In genomic region chr10:24207781-24208611, GRCh38 we compare ENCODE assay signal across 9 cellular contexts. TPM values are rescaled to one million over a fixed set of nuclear protein-coding genes. Genes with fewer than 3 reads are reported as not detected.
DNase-seq lines count a peak whose midpoint lies in the region; ATAC-seq and TF ChIP-seq lines count a peak whose summit lies in the region.
"Had no signal": no experiment of that assay in that cellular context is flagged by ENCODE, and none has a peak within 500 bp of the region (broad histone marks: within the 10 kb centered on the region; RNA-seq: fewer than 3 reads in every experiment).

No MANE protein-coding gene starts in this region.

- H3K4me3 Mint-ChIP-seq in activated CD4-positive, alpha-beta T cell treated with anti-CD3 and anti-CD28 coated beads, Interleukin-2, amount 10 ng/mL, durations not matched to agents 24 days and 14 days: peak overlapping the region; percentile 72
- no peak overlapping the region for H3K4me3 Mint-ChIP-seq in activated CD4-positive, alpha-beta memory T cell treated with anti-CD3 and anti-CD28 coated beads, Interleukin-2, amount 10 ng/mL, durations not matched to agents 7 days and 5 days
- H3K4me3 Mint-ChIP-seq in CD4-positive, alpha-beta memory T cell: peak overlapping the region in 4 of 8 donors; percentile 10 to 79 (median 32)

- H3K27ac Mint-ChIP-seq in activated CD4-positive, alpha-beta T cell treated with anti-CD3 and anti-CD28 coated beads, Interleukin-2, amount 10 ng/mL, durations not matched to agents 24 days and 14 days: no peak overlapping the region
- H3K27ac Mint-ChIP-seq in activated CD4-positive, alpha-beta memory T cell treated with anti-CD3 and anti-CD28 coated beads, Interleukin-2, amount 10 ng/mL, durations not matched to agents 7 days and 5 days: no peak overlapping the region
- no peak overlapping the region for H3K27ac Mint-ChIP-seq in CD4-positive, alpha-beta memory T cell

- no peak overlapping the region for H3K27ac ChIP-seq in mammary epithelial cell (ENCODE audit: insufficient read depth, low read depth, low read length)
- H3K27ac ChIP-seq in lower lobe of right lung: peak overlapping the region; percentile 87
- peak overlapping the region; percentile 74 to 94 (median 84) for H3K27ac ChIP-seq in tibial nerve
- no peak overlapping the region for H3K27ac ChIP-seq in CD4-positive, alpha-beta memory T cell (ENCODE audit: low read depth, low read length)

- peak overlapping the region; percentile 78 for H3K4me2 ChIP-seq in mammary epithelial cell (ENCODE audit: insufficient read depth, low read depth, low read length)

- TF ChIP-seq POLR2A in tibial nerve (IDR thresholded peaks at IDR 0.05): no peak

- H3K4me1 ChIP-seq in mammary epithelial cell (ENCODE audit: insufficient read depth, low read length): peaks cover 15% of the 10 kb centered on the region
- H3K4me1 ChIP-seq in lower lobe of right lung: peaks cover 22% of the 10 kb centered on the region
- peaks cover 0 to 54% (median 18%) of the 10 kb centered on the region in 4 donors for H3K4me1 ChIP-seq in tibial nerve
- H3K4me1 ChIP-seq in CD4-positive, alpha-beta memory T cell (ENCODE audit: insufficient read depth, low read length): no peaks in the 10 kb centered on the region

- intact Hi-C loops in activated CD4-positive, alpha-beta T cell treated with anti-CD3 and anti-CD28 coated beads, Interleukin-2, amount 10 ng/mL, durations not matched to agents 24 days and 14 days (cut with micrococcal nuclease): loop anchor here (5.0 kb wide), 2 partner anchors 309 to 1831 kb away; no protein-coding TSS in a partner anchor
- intact Hi-C loops in mammary epithelial cell (cut with micrococcal nuclease) (loop anchor here (1.0 to 2.0 kb wide), 2 partner anchors 152 to 295 kb away; no protein-coding TSS in a partner anchor), lower lobe of right lung (cut with DNase I) (no loop called here)
- intact Hi-C loops in CD4-positive, alpha-beta memory T cell (cut with micrococcal nuclease): no loop called here

- TF ChIP-seq CTCF in mammary epithelial cell (conservative IDR thresholded peaks at IDR 0.05 in 1 of 2, IDR thresholded peaks at IDR 0.05 in 1 of 2; ENCODE audit: extremely low read depth in 1 of 2, insufficient read depth in 1 of 2, low read depth in 1 of 2, low read length in 2 of 2) (no peak), lower lobe of right lung (IDR thresholded peaks at IDR 0.05) (no peak), tibial nerve (IDR thresholded peaks at IDR 0.05) (no peak)

- BruUV-seq in mammary epithelial cell (replicated peaks; lab: Mats Ljungman, UMichigan): no TSS peak

- H3K9ac ChIP-seq in mammary epithelial cell (ENCODE audit: insufficient read depth, low read length): peak overlapping the region; percentile 41

- H3K9me3 Mint-ChIP-seq in activated CD4-positive, alpha-beta T cell treated with anti-CD3 and anti-CD28 coated beads, Interleukin-2, amount 10 ng/mL, durations not matched to agents 24 days and 14 days: peaks cover 4% of the 10 kb centered on the region
- H3K9me3 Mint-ChIP-seq in activated CD4-positive, alpha-beta memory T cell treated with anti-CD3 and anti-CD28 coated beads, Interleukin-2, amount 10 ng/mL, durations not matched to agents 7 days and 5 days: peaks cover 2% of the 10 kb centered on the region
- H3K9me3 Mint-ChIP-seq in CD4-positive, alpha-beta memory T cell: peaks cover 0 to 1% (median 0%) of the 10 kb centered on the region in 8 donors

- H3K36me3 Mint-ChIP-seq in activated CD4-positive, alpha-beta T cell treated with anti-CD3 and anti-CD28 coated beads, Interleukin-2, amount 10 ng/mL, durations not matched to agents 24 days and 14 days (ENCODE audit: low read depth): no peaks in the 10 kb centered on the region
- H3K36me3 Mint-ChIP-seq in activated CD4-positive, alpha-beta memory T cell treated with anti-CD3 and anti-CD28 coated beads, Interleukin-2, amount 10 ng/mL, durations not matched to agents 7 days and 5 days (ENCODE audit: low read depth): no peaks in the 10 kb centered on the region
- no peaks in the 10 kb centered on the region for H3K36me3 Mint-ChIP-seq in CD4-positive, alpha-beta memory T cell
- H3K36me3 Mint-ChIP-seq: CD4-positive, CD25-positive, alpha-beta regulatory T cell had no signal

- no peak for DNase-seq in activated CD4-positive, alpha-beta T cell treated with anti-CD3 and anti-CD28 coated beads, Interleukin-2, amount 10 ng/mL, durations not matched to agents 24 days and 14 days
- no peak for DNase-seq in activated CD4-positive, alpha-beta T cell treated with anti-CD3 and anti-CD28 coated beads, Interleukin-2, amount 50 U/mL, for 1 hour
- no peak for DNase-seq in mammary epithelial cell
- no peak for DNase-seq in lower lobe of right lung
- DNase-seq in tibial nerve (ENCODE audit: low spot score in 2 of 2): peak in 1 of 2 donors; percentile 57
- no peak for DNase-seq in activated CD4-positive, alpha-beta memory T cell treated with anti-CD3 and anti-CD28 coated beads, Interleukin-2, amount 10 ng/mL, durations not matched to agents 7 days and 5 days
- DNase-seq in CD4-positive, alpha-beta memory T cell: no peak
- DNase-seq: CD4-positive, CD25-positive, alpha-beta regulatory T cell had no signal

- peaks cover 32% of the 10 kb centered on the region for H3K4me1 Mint-ChIP-seq in activated CD4-positive, alpha-beta T cell treated with anti-CD3 and anti-CD28 coated beads, Interleukin-2, amount 10 ng/mL, durations not matched to agents 24 days and 14 days
- H3K4me1 Mint-ChIP-seq in activated CD4-positive, alpha-beta memory T cell treated with anti-CD3 and anti-CD28 coated beads, Interleukin-2, amount 10 ng/mL, durations not matched to agents 7 days and 5 days: peaks cover 14% of the 10 kb centered on the region
- peaks cover 8 to 21% (median 16%) of the 10 kb centered on the region in 4 donors for H3K4me1 Mint-ChIP-seq in CD4-positive, alpha-beta memory T cell

- peak overlapping the region in 2 of 3 experiments; percentile 42 to 53 for H3K4me3 ChIP-seq in mammary epithelial cell (replicated peaks in 1 of 3; ENCODE audit: insufficient read depth in 1 of 3, low read depth in 2 of 3, low read length in 3 of 3)
- H3K4me3 ChIP-seq in lower lobe of right lung: peak overlapping the region; percentile 53
- H3K4me3 ChIP-seq in tibial nerve: peak overlapping the region in 3 of 4 donors; percentile 42 to 64 (median 49)
- H3K4me3 ChIP-seq in CD4-positive, alpha-beta memory T cell (ENCODE audit: low read length in 2 of 2): no peak overlapping the region

- TF ChIP-seq EP300 in tibial nerve (IDR thresholded peaks at IDR 0.05): peak in 1 of 2 donors; percentile 70

- dilution Hi-C loops in mammary epithelial cell (cut with HindIII; ENCODE audit: low sequenced_read_pairs): loop anchor here (5.0 kb wide), 1 partner anchor 44 kb away; no protein-coding TSS in a partner anchor

- H3K36me3 ChIP-seq in mammary epithelial cell (ENCODE audit: insufficient read depth, low read length) (no peaks in the 10 kb centered on the region), lower lobe of right lung (no peaks in the 10 kb centered on the region), tibial nerve (no peaks in the 10 kb centered on the region)
- no peaks in the 10 kb centered on the region for H3K36me3 ChIP-seq in CD4-positive, alpha-beta memory T cell (ENCODE audit: insufficient read depth, low read length)

- ATAC-seq in lower lobe of right lung: peak; percentile 51 to 63
- no peak for ATAC-seq in GM21825 (IDR thresholded peaks at IDR 0.05; ENCODE audit: unreplicated experiment)

- POLR2A ChIA-PET in activated CD4-positive, alpha-beta memory T cell treated with anti-CD3 and anti-CD28 coated beads, Interleukin-2, amount 10 ng/mL, durations not matched to agents 7 days and 5 days (lab: Charles Lee): no interaction called here
- POLR2A ChIA-PET in CD4-positive, alpha-beta memory T cell (lab: Charles Lee; ENCODE audit: partially characterized antibody): no interaction called here

- peak overlapping the region; percentile 95 for H2AFZ ChIP-seq in mammary epithelial cell (ENCODE audit: low read depth, low read length)

- WGBS in mammary epithelial cell (ENCODE audit: low coverage, missing lambda C conversion rate): 38% methylated on average over 13 of the region's 13 CpGs
- WGBS in tibial nerve, 2 donors: 35 to 41% methylated on average over 13 of the region's 13 CpGs

- H3K9me3 ChIP-seq in mammary epithelial cell (replicated peaks; ENCODE audit: insufficient read depth, low read length): no peaks in the 10 kb centered on the region
- H3K9me3 ChIP-seq in lower lobe of right lung: no peaks in the 10 kb centered on the region
- H3K9me3 ChIP-seq in tibial nerve: no peaks in the 10 kb centered on the region
- no peaks in the 10 kb centered on the region for H3K9me3 ChIP-seq in CD4-positive, alpha-beta memory T cell (ENCODE audit: control insufficient read depth in 1 of 2, low read length in 2 of 2)

- H4K20me1 ChIP-seq in mammary epithelial cell (ENCODE audit: insufficient read depth, low read length): no peaks in the 10 kb centered on the region

- in situ Hi-C loops in mammary epithelial cell (cut with MboI; ENCODE audit: low sequenced_read_pairs in 2 of 2): loop anchor here (25.0 kb wide), 2 partner anchors 129 to 304 kb away; no protein-coding TSS in a partner anchor

- no peaks in the 10 kb centered on the region for H3K79me2 ChIP-seq in mammary epithelial cell (ENCODE audit: insufficient read depth, low read length)

- CTCF ChIA-PET in mammary epithelial cell (lab: Charles Lee; ENCODE audit: low non-redundant PET): no interaction called here
- CTCF ChIA-PET in activated CD4-positive, alpha-beta memory T cell treated with anti-CD3 and anti-CD28 coated beads, Interleukin-2, amount 10 ng/mL, durations not matched to agents 7 days and 5 days (lab: Charles Lee): no interaction called here
- CTCF ChIA-PET in CD4-positive, alpha-beta memory T cell (lab: Charles Lee; ENCODE audit: partially characterized antibody): interaction anchor here (1.1 kb wide), 1 partner anchor 10 kb away, joined by 4 read pairs; no protein-coding TSS in a partner anchor

- peaks cover 31% of the 10 kb centered on the region for H3K27me3 Mint-ChIP-seq in activated CD4-positive, alpha-beta T cell treated with anti-CD3 and anti-CD28 coated beads, Interleukin-2, amount 10 ng/mL, durations not matched to agents 24 days and 14 days
- H3K27me3 Mint-ChIP-seq in activated CD4-positive, alpha-beta memory T cell treated with anti-CD3 and anti-CD28 coated beads, Interleukin-2, amount 10 ng/mL, durations not matched to agents 7 days and 5 days: peaks cover 34% of the 10 kb centered on the region
- H3K27me3 Mint-ChIP-seq in CD4-positive, alpha-beta memory T cell: peaks cover 32 to 38% of the 10 kb centered on the region in 2 donors

- H3K27me3 ChIP-seq in mammary epithelial cell (ENCODE audit: insufficient read depth, low read length): no peaks in the 10 kb centered on the region
- H3K27me3 ChIP-seq in lower lobe of right lung (ENCODE audit: low read depth): no peaks in the 10 kb centered on the region
- H3K27me3 ChIP-seq in tibial nerve: no peaks in the 10 kb centered on the region
- H3K27me3 ChIP-seq in CD4-positive, alpha-beta memory T cell (ENCODE audit: insufficient read depth, low read length): peaks cover 9% of the 10 kb centered on the region

RNA-seq across cellular contexts. Expression of gene KIAA1217, which starts 0.9 kb away (rescaled TPM):
- 1.7 and 2.0 TPM in 2 replicates for total RNA-seq in activated CD4-positive, alpha-beta T cell treated with anti-CD3 and anti-CD28 coated beads, Interleukin-2, amount 10 ng/mL, durations not matched to agents 24 days and 14 days
- total RNA-seq in mammary epithelial cell: 10 to 100 TPM; 39.3 to 47.5 TPM
- polyA plus RNA-seq in mammary epithelial cell: 12.3 TPM
- 23.6 TPM for polyA minus RNA-seq in mammary epithelial cell
- total RNA-seq in lower lobe of right lung: 37.2 TPM
- 10 to 100 TPM; 38.5 to 88.1 (median 58.3) TPM for total RNA-seq in tibial nerve
- 1 to 10 TPM; 2.0 TPM for total RNA-seq in activated CD4-positive, alpha-beta memory T cell treated with anti-CD3 and anti-CD28 coated beads, Interleukin-2, amount 10 ng/mL, durations not matched to agents 7 days and 5 days
- under 1 TPM; 0.69 to 0.70 TPM for total RNA-seq in CD4-positive, alpha-beta memory T cell
- polyA plus RNA-seq in CD4-positive, alpha-beta memory T cell: under 1 TPM in 1 of 2 donors, not detected in 1; 0.75 TPM
- polyA plus RNA-seq: CD4-positive, CD25-positive, alpha-beta regulatory T cell had no signal

Comparison
In these comparisons a context has a peak if more than half of its experiments do, and no peak if none do; other contexts are left out.
1. H3K27ac ChIP-seq: peak in lower lobe of right lung (single experiment) and tibial nerve (4 of 4); none in mammary epithelial cell (single experiment) and CD4-positive, alpha-beta memory T cell (single experiment).
2. H3K4me3 ChIP-seq: peak in mammary epithelial cell (2 of 3), lower lobe of right lung (single experiment) and tibial nerve (3 of 4); none in CD4-positive, alpha-beta memory T cell (0 of 2).
3. RNA of gene KIAA1217, which starts 0.9 kb away (total RNA-seq): 38.5 to 88.1 TPM in tibial nerve, 39.3 to 47.5 TPM in mammary epithelial cell and 37.2 TPM in lower lobe of right lung (single experiment); 2.0 TPM in activated CD4-positive, alpha-beta memory T cell treated with anti-CD3 and anti-CD28 coated beads, Interleukin-2, amount 10 ng/mL, durations not matched to agents 7 days and 5 days, 1.7 to 2.0 TPM in activated CD4-positive, alpha-beta T cell treated with anti-CD3 and anti-CD28 coated beads, Interleukin-2, amount 10 ng/mL, durations not matched to agents 24 days and 14 days and 0.69 to 0.70 TPM in CD4-positive, alpha-beta memory T cell; every median in the first group is over 10 times any median in the second.
4. intact Hi-C loops: an anchor here in activated CD4-positive, alpha-beta T cell treated with anti-CD3 and anti-CD28 coated beads, Interleukin-2, amount 10 ng/mL, durations not matched to agents 24 days and 14 days (5.0 kb wide) and mammary epithelial cell (1.0 to 2.0 kb wide); none called in lower lobe of right lung and CD4-positive, alpha-beta memory T cell.